Comparison of ENCODE assay signal across 39 cellular contexts in the genomic region with DNA sequence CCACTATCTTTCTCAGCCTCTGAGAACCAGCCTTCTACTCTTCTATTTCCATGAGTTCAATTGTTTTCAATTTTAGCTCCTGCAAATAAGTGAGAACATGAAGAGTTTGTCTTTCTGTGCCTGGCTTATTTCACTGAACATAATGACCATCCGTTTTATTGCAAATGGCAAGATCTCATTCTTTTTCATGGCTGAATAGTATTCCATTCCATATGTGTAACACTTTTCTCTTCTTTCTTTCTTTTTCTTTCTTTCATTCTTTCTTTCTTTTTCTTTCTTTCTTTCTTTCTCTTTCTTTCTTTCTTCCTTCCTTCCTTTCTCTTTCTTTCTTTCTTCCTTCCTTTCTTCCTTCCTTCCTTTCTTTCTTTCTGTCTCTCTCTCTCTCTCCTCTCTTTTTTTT.
"Had no signal": no experiment of that assay in that cellular context is flagged by ENCODE, and none has a peak within 500 bp of the region (broad histone marks: within the 10 kb centered on the region; RNA-seq: fewer than 3 reads in every experiment).

No MANE protein-coding gene starts in this region.

- H3K9me3 ChIP-seq: adrenal gland, ascending aorta, body of pancreas had no signal

- H3K27ac ChIP-seq: adrenal gland, ascending aorta, body of pancreas, brain microvascular endothelial cell, breast epithelium, cardiac muscle cell had no signal

- H3K36me3 ChIP-seq: adrenal gland, ascending aorta, brain microvascular endothelial cell, breast epithelium, cardiac muscle cell had no signal

- H3K4me3 ChIP-seq: adrenal gland, ascending aorta, body of pancreas, breast epithelium, cardiac muscle cell had no signal

- FAIRE-seq: astrocyte, bronchial epithelial cell had no signal

- H3K4me3 Mint-ChIP-seq: activated naive CD4-positive, alpha-beta T cell treated with anti-CD3 and anti-CD28 coated beads for 36 hours; activated naive CD4-positive, alpha-beta T cell treated with anti-CD3 and anti-CD28 coated beads, Interleukin-2, amount 10 ng/mL, durations not matched to agents 7 days and 5 days; activated naive CD4-positive, alpha-beta T cell treated with anti-CD3 and anti-CD28 coated beads, Interleukin-2, amount 50 U/mL, for 24 hours; activated naive CD8-positive, alpha-beta T cell; activated naive CD8-positive, alpha-beta T cell treated with anti-CD3 and anti-CD28 coated beads for 36 hours; activated naive CD8-positive, alpha-beta T cell treated with anti-CD3 and anti-CD28 coated beads, Interleukin-2, amount 10 ng/mL, durations not matched to agents 7 days and 5 days; activated naive CD8-positive, alpha-beta T cell treated with anti-CD3 and anti-CD28 coated beads, Interleukin-2, amount 50 U/mL, for 24 hours; activated T-cell treated with anti-CD3 and anti-CD28 coated beads, Interleukin-2, amount 50 U/mL, for 24 hours; activated T-cell treated with anti-CD3 and anti-CD28 coated beads, Interleukin-2, amount 50 U/mL, for 4 hours; activated T-cell treated with anti-CD3 and anti-CD28 coated beads, Interleukin-2, amount 50 U/mL, for 72 hours; activated T-helper 1 cell treated with anti-CD3 and anti-CD28 coated beads, Interleukin-12 subunit alpha, Interleukin-12 subunit beta, Interleukin-2, Interleukin-4 antibody, amounts not matched to agents 30 ng/mL and 10 ng/mL and 1 ng/mL, durations not matched to agents 14 hours and 24 hours and 36 hours; activated T-helper 17 cell treated with anti-CD3 and anti-CD28 coated beads, Interleukin-2, amount 50 U/mL, for 72 hours; brain; central memory CD8-positive, alpha-beta T cell had no signal

- H3K4me1 Mint-ChIP-seq: activated naive CD4-positive, alpha-beta T cell treated with anti-CD3 and anti-CD28 coated beads, Interleukin-2, amount 10 ng/mL, durations not matched to agents 7 days and 5 days; activated naive CD4-positive, alpha-beta T cell treated with anti-CD3 and anti-CD28 coated beads, Interleukin-2, amount 50 U/mL, for 24 hours; activated naive CD8-positive, alpha-beta T cell treated with anti-CD3 and anti-CD28 coated beads for 36 hours; activated naive CD8-positive, alpha-beta T cell treated with anti-CD3 and anti-CD28 coated beads, Interleukin-2, amount 10 ng/mL, durations not matched to agents 7 days and 5 days; activated naive CD8-positive, alpha-beta T cell treated with anti-CD3 and anti-CD28 coated beads, Interleukin-2, amount 50 U/mL, for 24 hours; activated T-helper 17 cell treated with anti-CD3 and anti-CD28 coated beads, Interleukin-2, amount 50 U/mL, for 72 hours; brain; central memory CD8-positive, alpha-beta T cell had no signal

- H3K27me3 Mint-ChIP-seq: activated naive CD4-positive, alpha-beta T cell treated with anti-CD3 and anti-CD28 coated beads, Interleukin-2, amount 50 U/mL, for 24 hours; activated naive CD8-positive, alpha-beta T cell; activated naive CD8-positive, alpha-beta T cell treated with anti-CD3 and anti-CD28 coated beads, Interleukin-2, amount 10 ng/mL, durations not matched to agents 7 days and 5 days; activated naive CD8-positive, alpha-beta T cell treated with anti-CD3 and anti-CD28 coated beads, Interleukin-2, amount 50 U/mL, for 24 hours; activated T-cell treated with anti-CD3 and anti-CD28 coated beads, Interleukin-2, amount 50 U/mL, for 24 hours; activated T-helper 17 cell treated with anti-CD3 and anti-CD28 coated beads, Interleukin-2, amount 50 U/mL, for 72 hours; central memory CD8-positive, alpha-beta T cell had no signal

- H3K27me3 ChIP-seq: adrenal gland, ascending aorta, body of pancreas, brain microvascular endothelial cell, cardiac muscle cell had no signal

- H3K27ac Mint-ChIP-seq: activated naive CD4-positive, alpha-beta T cell treated with anti-CD3 and anti-CD28 coated beads for 36 hours; activated naive CD4-positive, alpha-beta T cell treated with anti-CD3 and anti-CD28 coated beads, Interleukin-2, amount 10 ng/mL, durations not matched to agents 7 days and 5 days; activated naive CD4-positive, alpha-beta T cell treated with anti-CD3 and anti-CD28 coated beads, Interleukin-2, amount 50 U/mL, for 24 hours; activated naive CD4-positive, alpha-beta T cell treated with anti-CD3 and anti-CD28 coated beads, Interleukin-2, amount 50 U/mL, for 72 hours; activated naive CD8-positive, alpha-beta T cell; activated naive CD8-positive, alpha-beta T cell treated with anti-CD3 and anti-CD28 coated beads for 36 hours; activated naive CD8-positive, alpha-beta T cell treated with anti-CD3 and anti-CD28 coated beads, Interleukin-2, amount 10 ng/mL, durations not matched to agents 7 days and 5 days; activated naive CD8-positive, alpha-beta T cell treated with anti-CD3 and anti-CD28 coated beads, Interleukin-2, amount 50 U/mL, for 24 hours; activated T-cell treated with anti-CD3 and anti-CD28 coated beads, Interleukin-2, amount 50 U/mL, for 24 hours; activated T-cell treated with anti-CD3 and anti-CD28 coated beads, Interleukin-2, amount 50 U/mL, for 72 hours; activated T-helper 1 cell treated with anti-CD3 and anti-CD28 coated beads, Interleukin-12 subunit alpha, Interleukin-12 subunit beta, Interleukin-2, Interleukin-4 antibody, amounts not matched to agents 30 ng/mL and 10 ng/mL and 1 ng/mL, durations not matched to agents 14 hours and 24 hours and 36 hours; activated T-helper 17 cell treated with anti-CD3 and anti-CD28 coated beads, Interleukin-2, amount 50 U/mL, for 72 hours; activated T-helper 2 cell treated with anti-CD3 and anti-CD28 coated beads, Interferon-gamma antibody, Interleukin-2, Interleukin-4, amounts not matched to agents 10 μg/mL and 5 μg/mL and 100 μg/mL, durations not matched to agents 14 hours and 24 hours and 36 hours; brain had no signal

- ATAC-seq: activated naive CD4-positive, alpha-beta T cell treated with anti-CD3 and anti-CD28 coated beads, Interleukin-2, amount 50 U/mL, for 72 hours; activated naive CD8-positive, alpha-beta T cell treated with anti-CD3 and anti-CD28 coated beads, Interleukin-2, amount 50 U/mL, for 24 hours; activated T-cell treated with anti-CD3 and anti-CD28 coated beads, Interleukin-2, amount 50 U/mL, for 4 hours; activated T-cell treated with anti-CD3 and anti-CD28 coated beads, Interleukin-2, amount 50 U/mL, for 72 hours; activated T-helper 17 cell treated with anti-CD3 and anti-CD28 coated beads, Interleukin-2, amount 50 U/mL, for 72 hours; body of pancreas had no signal

- H3K4me1 ChIP-seq: adrenal gland, ascending aorta, body of pancreas, breast epithelium had no signal

- H3K36me3 Mint-ChIP-seq: activated naive CD4-positive, alpha-beta T cell treated with anti-CD3 and anti-CD28 coated beads, Interleukin-2, amount 10 ng/mL, durations not matched to agents 7 days and 5 days; activated naive CD4-positive, alpha-beta T cell treated with anti-CD3 and anti-CD28 coated beads, Interleukin-2, amount 50 U/mL, for 24 hours; activated naive CD8-positive, alpha-beta T cell; activated naive CD8-positive, alpha-beta T cell treated with anti-CD3 and anti-CD28 coated beads for 36 hours; activated naive CD8-positive, alpha-beta T cell treated with anti-CD3 and anti-CD28 coated beads, Interleukin-2, amount 10 ng/mL, durations not matched to agents 7 days and 5 days; brain had no signal

- DNase-seq: activated effector memory CD4-positive, alpha-beta T cell treated with anti-CD3 and anti-CD28 coated beads, Interleukin-2, amount 50 U/mL, for 16 hours; activated effector memory CD4-positive, alpha-beta T cell treated with Interleukin-2 at 50 U/mL for 16 hours; activated gamma-delta T cell; activated gamma-delta T cell treated with Interleukin-2 at 50 U/mL for 16 hours; activated naive CD4-positive, alpha-beta T cell; activated naive CD4-positive, alpha-beta T cell treated with anti-CD3 and anti-CD28 coated beads for 36 hours; activated naive CD4-positive, alpha-beta T cell treated with anti-CD3 and anti-CD28 coated beads, Interleukin-2, amount 10 ng/mL, durations not matched to agents 7 days and 5 days; activated naive CD4-positive, alpha-beta T cell treated with anti-CD3 and anti-CD28 coated beads, Interleukin-2, amount 50 U/mL, for 16 hours; activated naive CD4-positive, alpha-beta T cell treated with Interleukin-2 at 50 U/mL for 16 hours; activated naive CD8-positive, alpha-beta T cell treated with anti-CD3 and anti-CD28 coated beads for 36 hours; activated naive CD8-positive, alpha-beta T cell treated with anti-CD3 and anti-CD28 coated beads, Interleukin-2, amount 10 ng/mL, durations not matched to agents 7 days and 5 days; activated naive CD8-positive, alpha-beta T cell treated with anti-CD3 and anti-CD28 coated beads, Interleukin-2, amount 50 U/mL, for 24 hours; activated T-cell treated with anti-CD3 and anti-CD28 coated beads, Interleukin-2, amount 50 U/mL, for 24 hours; activated T-cell treated with anti-CD3 and anti-CD28 coated beads, Interleukin-2, amount 50 U/mL, for 4 hours; activated T-cell treated with anti-CD3 and anti-CD28 coated beads, Interleukin-2, amount 50 U/mL, for 48 hours; activated T-cell treated with anti-CD3 and anti-CD28 coated beads, Interleukin-2, amount 50 U/mL, for 72 hours; adrenal gland; amniotic stem cell; amygdala; anterior cingulate cortex; aorta; body of pancreas; brain microvascular endothelial cell; caudate nucleus; central memory CD4-positive, alpha-beta T cell; cerebellar nuclear complex had no signal
